ENCODE assay signal across 15 cellular contexts in the genomic region with DNA sequence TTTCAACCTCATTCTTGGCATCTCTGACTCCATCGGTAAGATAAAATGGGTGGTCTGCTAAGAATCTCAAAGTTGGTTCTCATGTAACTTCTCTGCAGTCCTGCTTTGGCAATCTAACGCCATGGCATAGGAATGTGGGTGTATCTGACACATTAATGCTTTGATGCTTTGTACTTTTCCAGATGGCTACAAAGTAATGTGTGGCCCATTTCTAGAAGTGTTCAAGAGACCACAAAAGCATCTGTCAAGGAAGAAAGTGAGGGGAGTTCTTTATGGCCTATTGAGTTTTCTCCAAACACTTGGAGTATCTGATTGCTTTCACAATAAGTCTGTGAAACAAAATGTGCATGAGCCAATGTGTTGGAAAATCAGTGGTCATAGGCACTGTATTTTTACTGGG.
"Had no signal": no experiment of that assay in that cellular context is flagged by ENCODE, and none has a peak within 500 bp of the region (broad histone marks: within the 10 kb centered on the region; RNA-seq: fewer than 3 reads in every experiment).

No MANE protein-coding gene starts in this region.

- H3K9me3 ChIP-seq: body of pancreas, psoas muscle, stomach, tibial artery had no signal

- H3K27me3 ChIP-seq: body of pancreas, stomach, tibial artery had no signal

- DNase-seq: activated CD4-positive, alpha-beta memory T cell treated with anti-CD3 and anti-CD28 coated beads for 36 hours; activated CD8-positive, alpha-beta memory T cell treated with anti-CD3 and anti-CD28 coated beads, Interleukin-2, amount 10 ng/mL, durations not matched to agents 7 days and 5 days; activated naive CD4-positive, alpha-beta T cell treated with anti-CD3 and anti-CD28 coated beads for 36 hours; activated naive CD8-positive, alpha-beta T cell treated with anti-CD3 and anti-CD28 coated beads, Interleukin-2, amount 50 U/mL, for 24 hours; activated T-cell treated with anti-CD3 and anti-CD28 coated beads, Interleukin-2, amount 50 U/mL, for 1 hour; body of pancreas; caudate nucleus; foreskin fibroblast; psoas muscle; stimulated activated CD4-positive, alpha-beta T cell treated with anti-CD3 and anti-CD28 coated beads, Interleukin-12 subunit alpha, Interleukin-12 subunit beta, amount 100 ng/mL, for 4 hours; stimulated activated CD4-positive, alpha-beta T cell treated with anti-CD3 and anti-CD28 coated beads, Interleukin-2, amount 100 ng/mL, for 24 hours; stomach; tibial artery; WERI-Rb-1 had no signal

- H3K4me3 Mint-ChIP-seq: activated CD4-positive, alpha-beta memory T cell treated with anti-CD3 and anti-CD28 coated beads for 36 hours; activated CD8-positive, alpha-beta memory T cell treated with anti-CD3 and anti-CD28 coated beads, Interleukin-2, amount 10 ng/mL, durations not matched to agents 7 days and 5 days; activated naive CD4-positive, alpha-beta T cell treated with anti-CD3 and anti-CD28 coated beads for 36 hours; activated naive CD8-positive, alpha-beta T cell treated with anti-CD3 and anti-CD28 coated beads, Interleukin-2, amount 50 U/mL, for 24 hours had no signal

- H3K27ac ChIP-seq: body of pancreas, psoas muscle, stomach, tibial artery, WERI-Rb-1 had no signal

- H3K36me3 ChIP-seq: stomach, tibial artery, WERI-Rb-1 had no signal

- H3K4me3 ChIP-seq: body of pancreas, psoas muscle, stomach, tibial artery had no signal

- H3K27me3 Mint-ChIP-seq: activated CD4-positive, alpha-beta memory T cell treated with anti-CD3 and anti-CD28 coated beads for 36 hours; activated CD8-positive, alpha-beta memory T cell treated with anti-CD3 and anti-CD28 coated beads, Interleukin-2, amount 10 ng/mL, durations not matched to agents 7 days and 5 days; activated naive CD8-positive, alpha-beta T cell treated with anti-CD3 and anti-CD28 coated beads, Interleukin-2, amount 50 U/mL, for 24 hours had no signal

- H3K4me1 ChIP-seq: body of pancreas, psoas muscle had no signal

- H3K27ac Mint-ChIP-seq: activated CD4-positive, alpha-beta memory T cell treated with anti-CD3 and anti-CD28 coated beads for 36 hours; activated CD8-positive, alpha-beta memory T cell treated with anti-CD3 and anti-CD28 coated beads, Interleukin-2, amount 10 ng/mL, durations not matched to agents 7 days and 5 days; activated naive CD4-positive, alpha-beta T cell treated with anti-CD3 and anti-CD28 coated beads for 36 hours; activated naive CD8-positive, alpha-beta T cell treated with anti-CD3 and anti-CD28 coated beads, Interleukin-2, amount 50 U/mL, for 24 hours; activated T-helper 2 cell treated with anti-CD3 and anti-CD28 coated beads, Interferon-gamma antibody, Interleukin-2, Interleukin-4, amounts not matched to agents 10 μg/mL and 5 μg/mL and 100 μg/mL, durations not matched to agents 14 hours and 24 hours and 36 hours had no signal
